8 cellular contexts compared by ENCODE assay signal in the genomic region with DNA sequence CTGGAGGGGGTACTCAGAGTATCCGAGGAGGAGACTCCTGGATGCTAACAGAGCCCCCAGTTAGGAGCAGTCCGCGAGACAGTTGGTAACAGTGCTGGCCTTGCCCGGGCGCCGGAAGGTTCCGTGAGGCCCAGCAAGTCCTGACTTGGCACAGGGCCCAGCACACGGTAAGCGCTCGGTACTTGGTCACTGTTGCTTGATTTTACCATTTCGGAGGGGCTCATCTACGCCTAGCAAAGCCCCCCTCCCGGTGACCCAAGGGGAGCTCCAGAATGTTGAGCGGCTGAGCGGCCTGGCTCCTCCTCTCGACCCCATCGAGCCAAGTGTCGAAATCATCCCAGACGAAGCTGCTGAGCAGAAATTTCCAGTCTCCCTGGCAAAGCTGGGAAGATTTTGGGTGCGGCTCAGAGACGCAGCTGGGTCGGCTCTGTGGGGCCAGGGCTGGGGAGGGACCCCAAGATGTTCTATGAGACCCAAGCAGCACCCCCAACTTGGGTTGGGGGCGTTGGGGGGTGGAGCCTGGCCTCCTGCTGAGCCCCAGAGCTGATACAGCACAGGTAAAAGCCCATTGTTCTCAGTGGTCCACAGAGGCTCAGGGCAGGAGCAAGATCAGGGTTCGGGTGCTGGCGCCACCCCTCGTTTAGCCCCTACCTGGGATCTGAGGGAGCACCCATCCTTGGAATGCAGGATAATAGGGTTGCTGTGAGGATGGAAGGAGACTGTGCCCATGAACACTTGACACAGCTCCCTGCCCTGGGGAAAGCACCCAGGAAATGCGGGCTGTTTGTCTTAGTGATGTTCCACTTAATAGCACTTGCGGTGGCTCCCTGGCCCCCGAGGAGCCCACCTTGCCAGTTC.
A peak's percentile ranks its signal among the peaks of the same experiment; 100 is the strongest.
DNase-seq lines count a peak whose midpoint lies in the region; ATAC-seq and TF ChIP-seq lines count a peak whose summit lies in the region.

No MANE protein-coding gene starts in this region.

- CTCF ChIA-PET in activated naive CD4-positive, alpha-beta T cell treated with anti-CD3 and anti-CD28 coated beads, Interleukin-2, amount 10 ng/mL, durations not matched to agents 7 days and 5 days (lab: Charles Lee): interaction anchor here (0.6 to 1.5 kb wide), 2 partner anchors 141 to 310 kb away, joined by 3 read pairs; no protein-coding TSS in a partner anchor

- no peaks in the 10 kb centered on the region for H3K9me3 Mint-ChIP-seq in activated naive CD4-positive, alpha-beta T cell treated with anti-CD3 and anti-CD28 coated beads, Interleukin-2, amount 10 ng/mL, durations not matched to agents 7 days and 5 days
- no peaks in the 10 kb centered on the region for H3K9me3 Mint-ChIP-seq in neural progenitor cell

- H3K36me3 Mint-ChIP-seq in activated naive CD4-positive, alpha-beta T cell treated with anti-CD3 and anti-CD28 coated beads, Interleukin-2, amount 10 ng/mL, durations not matched to agents 7 days and 5 days: no peaks in the 10 kb centered on the region
- no peaks in the 10 kb centered on the region for H3K36me3 Mint-ChIP-seq in neural progenitor cell

- H3F3A ChIP-seq in neural progenitor cell (ENCODE audit: low read depth): peaks cover 64% of the 10 kb centered on the region

- in situ Hi-C loops in Caki2 (cut with HindIII; ENCODE audit: low pct_unique_long_range_greater_than_20kb, low sequenced_read_pairs) (no loop called here), GM13977 (cut with MboI; ENCODE audit: low pct_unique_long_range_greater_than_20kb, low sequenced_read_pairs, unreplicated experiment) (no loop called here)

- peak overlapping the region; percentile 35 for H3K4me3 Mint-ChIP-seq in activated naive CD4-positive, alpha-beta T cell treated with anti-CD3 and anti-CD28 coated beads, Interleukin-2, amount 10 ng/mL, durations not matched to agents 7 days and 5 days
- H3K4me3 Mint-ChIP-seq in neural progenitor cell: peak overlapping the region; percentile 70

- H2AFZ ChIP-seq in neural progenitor cell (replicated peaks): no peak overlapping the region

- H3K36me3 ChIP-seq in neural progenitor cell: no peaks in the 10 kb centered on the region

- no peaks in the 10 kb centered on the region for H3K79me2 ChIP-seq in neural progenitor cell (ENCODE audit: low read depth)

- H3K27ac Mint-ChIP-seq in activated naive CD4-positive, alpha-beta T cell treated with anti-CD3 and anti-CD28 coated beads, Interleukin-2, amount 10 ng/mL, durations not matched to agents 7 days and 5 days: no peak overlapping the region
- peak overlapping the region; percentile 91 for H3K27ac Mint-ChIP-seq in neural progenitor cell

- ATAC-seq in foreskin keratinocyte (peak; percentile 39), GM21390 (IDR thresholded peaks at IDR 0.05; ENCODE audit: unreplicated experiment) (no peak), GM18511 (IDR thresholded peaks at IDR 0.05; ENCODE audit: unreplicated experiment) (no peak)

- no peaks in the 10 kb centered on the region for H3K9me3 ChIP-seq in neural progenitor cell (ENCODE audit: low read depth)

- H3K4me2 ChIP-seq in neural progenitor cell: peak overlapping the region; percentile 100

- TF ChIP-seq CTCF in foreskin keratinocyte (conservative IDR thresholded peaks at IDR 0.05): no peak
- no peak for TF ChIP-seq CTCF in neural progenitor cell (IDR thresholded peaks at IDR 0.05)
- no peak for TF ChIP-seq CTCF in GM13977 (IDR thresholded peaks at IDR 0.05; ENCODE audit: extremely low read depth, insufficient read depth, missing control alignments)

- peak overlapping the region; percentile 93 for H3K27ac ChIP-seq in foreskin keratinocyte
- H3K27ac ChIP-seq in neural progenitor cell: no peak overlapping the region

- H4K20me1 ChIP-seq in neural progenitor cell (ENCODE audit: low read depth): no peaks in the 10 kb centered on the region

- peaks cover 40% of the 10 kb centered on the region for H3K4me1 Mint-ChIP-seq in activated naive CD4-positive, alpha-beta T cell treated with anti-CD3 and anti-CD28 coated beads, Interleukin-2, amount 10 ng/mL, durations not matched to agents 7 days and 5 days
- H3K4me1 Mint-ChIP-seq in neural progenitor cell: peaks cover 76% of the 10 kb centered on the region

- H3K9ac ChIP-seq in neural progenitor cell: no peak overlapping the region

- peak overlapping the region; percentile 63 for H3K4me3 ChIP-seq in neural progenitor cell

- H3K4me1 ChIP-seq in foreskin keratinocyte: peaks cover 25% of the 10 kb centered on the region
- peaks cover 52% of the 10 kb centered on the region for H3K4me1 ChIP-seq in neural progenitor cell

- H3K27me3 Mint-ChIP-seq in activated naive CD4-positive, alpha-beta T cell treated with anti-CD3 and anti-CD28 coated beads, Interleukin-2, amount 10 ng/mL, durations not matched to agents 7 days and 5 days: peaks cover 91% of the 10 kb centered on the region
- peaks cover 6% of the 10 kb centered on the region for H3K27me3 Mint-ChIP-seq in neural progenitor cell (ENCODE audit: insufficient read depth, low read depth)

- H3K27me3 ChIP-seq in foreskin keratinocyte (no peaks in the 10 kb centered on the region), neural progenitor cell (peaks cover 38% of the 10 kb centered on the region)

- DNase-seq in Caki2 (ENCODE audit: low read depth) (peak; percentile 79), NCI-H1092 (lab: John Stamatoyannopoulos, UW) (peak; percentile 20), foreskin keratinocyte (peak; percentile 70 to 83), neural progenitor cell (ENCODE audit: low spot score) (peak; percentile 60), GM13977 (ENCODE audit: low spot score) (no peak)
- peak; percentile 41 for DNase-seq in activated naive CD4-positive, alpha-beta T cell treated with anti-CD3 and anti-CD28 coated beads, Interleukin-2, amount 10 ng/mL, durations not matched to agents 7 days and 5 days
